1 cellular context compared by ENCODE assay signal in the genomic region with DNA sequence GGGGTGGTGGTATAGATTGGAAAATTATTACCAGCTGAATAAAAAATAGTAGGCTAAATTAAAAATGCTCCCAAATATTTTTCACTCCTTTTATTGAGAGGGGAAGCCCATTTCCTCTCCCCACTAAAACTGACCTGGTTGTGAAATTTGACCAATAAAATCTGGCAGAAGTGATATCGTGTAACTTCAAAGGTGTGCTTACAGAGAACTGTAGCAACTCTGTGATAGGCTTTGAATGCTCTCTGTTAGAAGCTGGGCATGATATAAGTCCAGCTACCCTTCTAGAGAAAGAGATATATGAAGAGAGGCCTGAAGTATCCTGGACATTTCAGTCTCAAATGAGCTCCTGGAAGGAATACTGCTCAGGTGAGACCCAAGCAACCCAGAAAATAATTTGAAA.
TF ChIP-seq lines count a peak whose summit lies in the region.

No MANE protein-coding gene starts in this region.

TF ChIP-seq in HepG2, 621 proteins besides CTCF, POLR2A, EP300 and RAD21:
- TF ChIP-seq, protein P1, sequence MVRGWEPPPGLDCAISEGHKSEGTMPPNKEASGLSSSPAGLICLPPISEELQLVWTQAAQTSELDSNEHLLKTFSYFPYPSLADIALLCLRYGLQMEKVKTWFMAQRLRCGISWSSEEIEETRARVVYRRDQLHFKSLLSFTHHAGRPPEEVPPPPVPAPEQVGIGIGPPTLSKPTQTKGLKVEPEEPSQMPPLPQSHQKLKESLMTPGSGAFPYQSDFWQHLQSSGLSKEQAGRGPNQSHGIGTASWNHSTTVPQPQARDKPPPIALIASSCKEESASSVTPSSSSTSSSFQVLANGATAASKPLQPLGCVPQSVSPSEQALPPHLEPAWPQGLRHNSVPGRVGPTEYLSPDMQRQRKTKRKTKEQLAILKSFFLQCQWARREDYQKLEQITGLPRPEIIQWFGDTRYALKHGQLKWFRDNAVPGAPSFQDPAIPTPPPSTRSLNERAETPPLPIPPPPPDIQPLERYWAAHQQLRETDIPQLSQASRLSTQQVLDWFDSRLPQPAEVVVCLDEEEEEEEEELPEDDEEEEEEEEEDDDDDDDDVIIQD (CRISPR knock-in tag; IDR thresholded peaks at IDR 0.05; ENCODE audit: low read depth) = no peak
- TF ChIP-seq, protein P2, sequence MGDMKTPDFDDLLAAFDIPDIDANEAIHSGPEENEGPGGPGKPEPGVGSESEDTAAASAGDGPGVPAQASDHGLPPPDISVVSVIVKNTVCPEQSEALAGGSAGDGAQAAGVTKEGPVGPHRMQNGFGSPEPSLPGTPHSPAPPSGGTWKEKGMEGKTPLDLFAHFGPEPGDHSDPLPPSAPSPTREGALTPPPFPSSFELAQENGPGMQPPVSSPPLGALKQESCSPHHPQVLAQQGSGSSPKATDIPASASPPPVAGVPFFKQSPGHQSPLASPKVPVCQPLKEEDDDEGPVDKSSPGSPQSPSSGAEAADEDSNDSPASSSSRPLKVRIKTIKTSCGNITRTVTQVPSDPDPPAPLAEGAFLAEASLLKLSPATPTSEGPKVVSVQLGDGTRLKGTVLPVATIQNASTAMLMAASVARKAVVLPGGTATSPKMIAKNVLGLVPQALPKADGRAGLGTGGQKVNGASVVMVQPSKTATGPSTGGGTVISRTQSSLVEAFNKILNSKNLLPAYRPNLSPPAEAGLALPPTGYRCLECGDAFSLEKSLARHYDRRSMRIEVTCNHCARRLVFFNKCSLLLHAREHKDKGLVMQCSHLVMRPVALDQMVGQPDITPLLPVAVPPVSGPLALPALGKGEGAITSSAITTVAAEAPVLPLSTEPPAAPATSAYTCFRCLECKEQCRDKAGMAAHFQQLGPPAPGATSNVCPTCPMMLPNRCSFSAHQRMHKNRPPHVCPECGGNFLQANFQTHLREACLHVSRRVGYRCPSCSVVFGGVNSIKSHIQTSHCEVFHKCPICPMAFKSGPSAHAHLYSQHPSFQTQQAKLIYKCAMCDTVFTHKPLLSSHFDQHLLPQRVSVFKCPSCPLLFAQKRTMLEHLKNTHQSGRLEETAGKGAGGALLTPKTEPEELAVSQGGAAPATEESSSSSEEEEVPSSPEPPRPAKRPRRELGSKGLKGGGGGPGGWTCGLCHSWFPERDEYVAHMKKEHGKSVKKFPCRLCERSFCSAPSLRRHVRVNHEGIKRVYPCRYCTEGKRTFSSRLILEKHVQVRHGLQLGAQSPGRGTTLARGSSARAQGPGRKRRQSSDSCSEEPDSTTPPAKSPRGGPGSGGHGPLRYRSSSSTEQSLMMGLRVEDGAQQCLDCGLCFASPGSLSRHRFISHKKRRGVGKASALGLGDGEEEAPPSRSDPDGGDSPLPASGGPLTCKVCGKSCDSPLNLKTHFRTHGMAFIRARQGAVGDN (CRISPR knock-in tag; IDR thresholded peaks at IDR 0.05) = no peak
- TF ChIP-seq, protein P3, sequence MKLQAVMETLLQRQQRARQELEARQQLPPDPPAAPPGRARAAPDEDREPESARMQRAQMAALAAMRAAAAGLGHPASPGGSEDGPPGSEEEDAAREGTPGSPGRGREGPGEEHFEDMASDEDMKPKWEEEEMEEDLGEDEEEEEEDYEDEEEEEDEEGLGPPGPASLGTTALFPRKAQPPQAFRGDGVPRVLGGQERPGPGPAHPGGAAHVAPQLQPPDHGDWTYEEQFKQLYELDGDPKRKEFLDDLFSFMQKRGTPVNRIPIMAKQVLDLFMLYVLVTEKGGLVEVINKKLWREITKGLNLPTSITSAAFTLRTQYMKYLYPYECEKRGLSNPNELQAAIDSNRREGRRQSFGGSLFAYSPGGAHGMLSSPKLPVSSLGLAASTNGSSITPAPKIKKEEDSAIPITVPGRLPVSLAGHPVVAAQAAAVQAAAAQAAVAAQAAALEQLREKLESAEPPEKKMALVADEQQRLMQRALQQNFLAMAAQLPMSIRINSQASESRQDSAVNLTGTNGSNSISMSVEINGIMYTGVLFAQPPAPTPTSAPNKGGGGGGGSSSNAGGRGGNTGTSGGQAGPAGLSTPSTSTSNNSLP (IDR thresholded peaks at IDR 0.05; ENCODE audit: low read depth, low read length) = no peak
- no peak for TF ChIP-seq SMARCE1 (IDR thresholded peaks at IDR 0.05; ENCODE audit: borderline replicate concordance)
- TF ChIP-seq NCOA1 (CRISPR knock-in tag; IDR thresholded peaks at IDR 0.05) = no peak
- no peak for TF ChIP-seq ZNF605 (CRISPR knock-in tag; IDR thresholded peaks at IDR 0.05)
- TF ChIP-seq, protein P4, sequence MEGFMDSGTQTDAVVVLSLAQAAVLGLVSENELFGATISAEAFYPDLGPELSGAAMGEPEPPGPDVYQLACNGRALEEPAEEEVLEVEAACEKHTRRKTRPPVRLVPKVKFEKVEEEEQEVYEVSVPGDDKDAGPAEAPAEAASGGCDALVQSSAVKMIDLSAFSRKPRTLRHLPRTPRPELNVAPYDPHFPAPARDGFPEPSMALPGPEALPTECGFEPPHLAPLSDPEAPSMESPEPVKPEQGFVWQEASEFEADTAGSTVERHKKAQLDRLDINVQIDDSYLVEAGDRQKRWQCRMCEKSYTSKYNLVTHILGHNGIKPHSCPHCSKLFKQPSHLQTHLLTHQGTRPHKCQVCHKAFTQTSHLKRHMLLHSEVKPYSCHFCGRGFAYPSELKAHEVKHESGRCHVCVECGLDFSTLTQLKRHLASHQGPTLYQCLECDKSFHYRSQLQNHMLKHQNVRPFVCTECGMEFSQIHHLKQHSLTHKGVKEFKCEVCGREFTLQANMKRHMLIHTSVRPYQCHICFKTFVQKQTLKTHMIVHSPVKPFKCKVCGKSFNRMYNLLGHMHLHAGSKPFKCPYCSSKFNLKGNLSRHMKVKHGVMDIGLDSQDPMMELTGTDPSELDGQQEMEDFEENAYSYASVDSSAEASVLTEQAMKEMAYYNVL (CRISPR knock-in tag; IDR thresholded peaks at IDR 0.05; ENCODE audit: borderline replicate concordance) = no peak
- TF ChIP-seq FOXA3 (CRISPR knock-in tag; IDR thresholded peaks at IDR 0.05) = no peak
- TF ChIP-seq MAF1 (CRISPR knock-in tag; IDR thresholded peaks at IDR 0.05; ENCODE audit: borderline replicate concordance) = no peak
- no peak for TF ChIP-seq SNRNP70 (IDR thresholded peaks at IDR 0.05; ENCODE audit: low read depth, low read length)
- TF ChIP-seq ZNF879 (CRISPR knock-in tag; IDR thresholded peaks at IDR 0.05) = no peak
- no peak for TF ChIP-seq RCOR2 (CRISPR knock-in tag; IDR thresholded peaks at IDR 0.05)
- TF ChIP-seq RORA (CRISPR knock-in tag; IDR thresholded peaks at IDR 0.05) = no peak
- TF ChIP-seq FOXJ3 (CRISPR knock-in tag; IDR thresholded peaks at IDR 0.05; ENCODE audit: borderline replicate concordance) = no peak
- TF ChIP-seq ZNF788 (CRISPR knock-in tag; IDR thresholded peaks at IDR 0.05; ENCODE audit: borderline replicate concordance) = no peak
- TF ChIP-seq, protein P5, sequence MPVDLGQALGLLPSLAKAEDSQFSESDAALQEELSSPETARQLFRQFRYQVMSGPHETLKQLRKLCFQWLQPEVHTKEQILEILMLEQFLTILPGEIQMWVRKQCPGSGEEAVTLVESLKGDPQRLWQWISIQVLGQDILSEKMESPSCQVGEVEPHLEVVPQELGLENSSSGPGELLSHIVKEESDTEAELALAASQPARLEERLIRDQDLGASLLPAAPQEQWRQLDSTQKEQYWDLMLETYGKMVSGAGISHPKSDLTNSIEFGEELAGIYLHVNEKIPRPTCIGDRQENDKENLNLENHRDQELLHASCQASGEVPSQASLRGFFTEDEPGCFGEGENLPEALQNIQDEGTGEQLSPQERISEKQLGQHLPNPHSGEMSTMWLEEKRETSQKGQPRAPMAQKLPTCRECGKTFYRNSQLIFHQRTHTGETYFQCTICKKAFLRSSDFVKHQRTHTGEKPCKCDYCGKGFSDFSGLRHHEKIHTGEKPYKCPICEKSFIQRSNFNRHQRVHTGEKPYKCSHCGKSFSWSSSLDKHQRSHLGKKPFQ (CRISPR knock-in tag; IDR thresholded peaks at IDR 0.05; ENCODE audit: insufficient replicate concordance) = no peak
- TF ChIP-seq, protein P6, sequence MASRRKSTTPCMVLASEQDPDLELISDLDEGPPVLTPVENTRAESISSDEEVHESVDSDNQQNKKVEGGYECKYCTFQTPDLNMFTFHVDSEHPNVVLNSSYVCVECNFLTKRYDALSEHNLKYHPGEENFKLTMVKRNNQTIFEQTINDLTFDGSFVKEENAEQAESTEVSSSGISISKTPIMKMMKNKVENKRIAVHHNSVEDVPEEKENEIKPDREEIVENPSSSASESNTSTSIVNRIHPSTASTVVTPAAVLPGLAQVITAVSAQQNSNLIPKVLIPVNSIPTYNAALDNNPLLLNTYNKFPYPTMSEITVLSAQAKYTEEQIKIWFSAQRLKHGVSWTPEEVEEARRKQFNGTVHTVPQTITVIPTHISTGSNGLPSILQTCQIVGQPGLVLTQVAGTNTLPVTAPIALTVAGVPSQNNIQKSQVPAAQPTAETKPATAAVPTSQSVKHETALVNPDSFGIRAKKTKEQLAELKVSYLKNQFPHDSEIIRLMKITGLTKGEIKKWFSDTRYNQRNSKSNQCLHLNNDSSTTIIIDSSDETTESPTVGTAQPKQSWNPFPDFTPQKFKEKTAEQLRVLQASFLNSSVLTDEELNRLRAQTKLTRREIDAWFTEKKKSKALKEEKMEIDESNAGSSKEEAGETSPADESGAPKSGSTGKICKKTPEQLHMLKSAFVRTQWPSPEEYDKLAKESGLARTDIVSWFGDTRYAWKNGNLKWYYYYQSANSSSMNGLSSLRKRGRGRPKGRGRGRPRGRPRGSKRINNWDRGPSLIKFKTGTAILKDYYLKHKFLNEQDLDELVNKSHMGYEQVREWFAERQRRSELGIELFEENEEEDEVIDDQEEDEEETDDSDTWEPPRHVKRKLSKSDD (CRISPR knock-in tag; IDR thresholded peaks at IDR 0.05; ENCODE audit: low read depth) = no peak
- TF ChIP-seq, protein P7, sequence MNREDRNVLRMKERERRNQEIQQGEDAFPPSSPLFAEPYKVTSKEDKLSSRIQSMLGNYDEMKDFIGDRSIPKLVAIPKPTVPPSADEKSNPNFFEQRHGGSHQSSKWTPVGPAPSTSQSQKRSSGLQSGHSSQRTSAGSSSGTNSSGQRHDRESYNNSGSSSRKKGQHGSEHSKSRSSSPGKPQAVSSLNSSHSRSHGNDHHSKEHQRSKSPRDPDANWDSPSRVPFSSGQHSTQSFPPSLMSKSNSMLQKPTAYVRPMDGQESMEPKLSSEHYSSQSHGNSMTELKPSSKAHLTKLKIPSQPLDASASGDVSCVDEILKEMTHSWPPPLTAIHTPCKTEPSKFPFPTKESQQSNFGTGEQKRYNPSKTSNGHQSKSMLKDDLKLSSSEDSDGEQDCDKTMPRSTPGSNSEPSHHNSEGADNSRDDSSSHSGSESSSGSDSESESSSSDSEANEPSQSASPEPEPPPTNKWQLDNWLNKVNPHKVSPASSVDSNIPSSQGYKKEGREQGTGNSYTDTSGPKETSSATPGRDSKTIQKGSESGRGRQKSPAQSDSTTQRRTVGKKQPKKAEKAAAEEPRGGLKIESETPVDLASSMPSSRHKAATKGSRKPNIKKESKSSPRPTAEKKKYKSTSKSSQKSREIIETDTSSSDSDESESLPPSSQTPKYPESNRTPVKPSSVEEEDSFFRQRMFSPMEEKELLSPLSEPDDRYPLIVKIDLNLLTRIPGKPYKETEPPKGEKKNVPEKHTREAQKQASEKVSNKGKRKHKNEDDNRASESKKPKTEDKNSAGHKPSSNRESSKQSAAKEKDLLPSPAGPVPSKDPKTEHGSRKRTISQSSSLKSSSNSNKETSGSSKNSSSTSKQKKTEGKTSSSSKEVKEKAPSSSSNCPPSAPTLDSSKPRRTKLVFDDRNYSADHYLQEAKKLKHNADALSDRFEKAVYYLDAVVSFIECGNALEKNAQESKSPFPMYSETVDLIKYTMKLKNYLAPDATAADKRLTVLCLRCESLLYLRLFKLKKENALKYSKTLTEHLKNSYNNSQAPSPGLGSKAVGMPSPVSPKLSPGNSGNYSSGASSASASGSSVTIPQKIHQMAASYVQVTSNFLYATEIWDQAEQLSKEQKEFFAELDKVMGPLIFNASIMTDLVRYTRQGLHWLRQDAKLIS (CRISPR knock-in tag; IDR thresholded peaks at IDR 0.05) = no peak
- no peak for TF ChIP-seq TCF7L2 (IDR thresholded peaks at IDR 0.05; ENCODE audit: low read depth, low read length)
- TF ChIP-seq ZNF883 (CRISPR knock-in tag; IDR thresholded peaks at IDR 0.05; ENCODE audit: not compliant biosample characterization) = no peak
